ENCODE assay signal across 2 cellular contexts in the genomic region with DNA sequence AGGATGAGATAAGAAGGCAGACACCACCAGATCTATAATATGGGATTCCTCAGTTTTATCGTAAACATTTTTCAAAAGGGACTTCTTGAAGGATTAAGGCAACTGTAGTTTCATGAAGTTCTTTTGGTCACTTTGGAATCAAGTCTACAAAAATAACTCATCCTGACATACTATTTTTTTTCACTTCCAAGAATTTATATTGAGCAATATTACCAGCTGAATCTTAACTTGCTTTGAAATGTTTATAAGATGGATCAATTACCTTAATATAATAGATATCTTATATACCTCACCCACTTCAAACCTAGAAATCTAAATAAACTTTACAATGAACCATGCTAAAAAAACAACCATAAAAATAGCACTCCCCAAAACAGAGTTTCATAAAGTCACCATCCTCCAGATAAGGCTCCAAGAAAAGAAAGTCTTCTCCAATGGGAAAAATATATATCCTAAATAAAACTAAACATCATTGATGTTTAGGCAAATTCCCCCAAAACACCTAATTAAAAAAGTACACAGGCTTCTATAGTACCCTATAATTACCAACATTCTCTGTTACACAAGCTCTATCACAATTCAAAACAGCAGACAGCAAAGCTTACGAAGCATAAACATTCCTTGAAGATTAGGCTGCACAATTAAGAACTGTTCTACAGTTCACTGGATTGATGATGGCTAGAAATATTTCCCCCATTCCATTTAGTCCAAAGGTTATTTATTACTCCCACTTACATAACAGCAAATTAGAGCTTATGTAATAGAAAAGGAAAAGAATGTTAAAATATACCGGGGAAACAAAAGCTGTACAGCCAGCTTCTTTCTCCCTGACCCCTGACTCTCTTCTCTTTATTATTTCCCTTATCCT.
TF ChIP-seq lines count a peak whose summit lies in the region.

No MANE protein-coding gene starts in this region.

TF ChIP-seq in liver, 16 proteins besides CTCF, POLR2A, EP300 and RAD21:
- TF ChIP-seq SP1 (IDR thresholded peaks at IDR 0.05) (peak; percentile 16), NR2F2 (IDR thresholded peaks at IDR 0.05) (peak; percentile 44), EGR1 (IDR thresholded peaks at IDR 0.05; ENCODE audit: low read depth in 2 of 2) (no peak)
- TF ChIP-seq, protein P1, sequence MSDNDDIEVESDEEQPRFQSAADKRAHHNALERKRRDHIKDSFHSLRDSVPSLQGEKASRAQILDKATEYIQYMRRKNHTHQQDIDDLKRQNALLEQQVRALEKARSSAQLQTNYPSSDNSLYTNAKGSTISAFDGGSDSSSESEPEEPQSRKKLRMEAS (IDR thresholded peaks at IDR 0.05): no peak

TF ChIP-seq in HepG2, 621 proteins besides CTCF, POLR2A, EP300 and RAD21:
- no peak for TF ChIP-seq YY1 (IDR thresholded peaks at IDR 0.05; ENCODE audit: insufficient read depth, insufficient replicate concordance, low read depth, low read length)
- TF ChIP-seq NCOR1 (IDR thresholded peaks at IDR 0.05; ENCODE audit: borderline replicate concordance, low read length): no peak
- TF ChIP-seq ZSCAN22 (CRISPR knock-in tag; IDR thresholded peaks at IDR 0.05): no peak
- TF ChIP-seq, protein P2, sequence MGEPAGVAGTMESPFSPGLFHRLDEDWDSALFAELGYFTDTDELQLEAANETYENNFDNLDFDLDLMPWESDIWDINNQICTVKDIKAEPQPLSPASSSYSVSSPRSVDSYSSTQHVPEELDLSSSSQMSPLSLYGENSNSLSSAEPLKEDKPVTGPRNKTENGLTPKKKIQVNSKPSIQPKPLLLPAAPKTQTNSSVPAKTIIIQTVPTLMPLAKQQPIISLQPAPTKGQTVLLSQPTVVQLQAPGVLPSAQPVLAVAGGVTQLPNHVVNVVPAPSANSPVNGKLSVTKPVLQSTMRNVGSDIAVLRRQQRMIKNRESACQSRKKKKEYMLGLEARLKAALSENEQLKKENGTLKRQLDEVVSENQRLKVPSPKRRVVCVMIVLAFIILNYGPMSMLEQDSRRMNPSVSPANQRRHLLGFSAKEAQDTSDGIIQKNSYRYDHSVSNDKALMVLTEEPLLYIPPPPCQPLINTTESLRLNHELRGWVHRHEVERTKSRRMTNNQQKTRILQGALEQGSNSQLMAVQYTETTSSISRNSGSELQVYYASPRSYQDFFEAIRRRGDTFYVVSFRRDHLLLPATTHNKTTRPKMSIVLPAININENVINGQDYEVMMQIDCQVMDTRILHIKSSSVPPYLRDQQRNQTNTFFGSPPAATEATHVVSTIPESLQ (CRISPR knock-in tag; conservative IDR thresholded peaks at IDR 0.05): no peak
- TF ChIP-seq, protein P3, sequence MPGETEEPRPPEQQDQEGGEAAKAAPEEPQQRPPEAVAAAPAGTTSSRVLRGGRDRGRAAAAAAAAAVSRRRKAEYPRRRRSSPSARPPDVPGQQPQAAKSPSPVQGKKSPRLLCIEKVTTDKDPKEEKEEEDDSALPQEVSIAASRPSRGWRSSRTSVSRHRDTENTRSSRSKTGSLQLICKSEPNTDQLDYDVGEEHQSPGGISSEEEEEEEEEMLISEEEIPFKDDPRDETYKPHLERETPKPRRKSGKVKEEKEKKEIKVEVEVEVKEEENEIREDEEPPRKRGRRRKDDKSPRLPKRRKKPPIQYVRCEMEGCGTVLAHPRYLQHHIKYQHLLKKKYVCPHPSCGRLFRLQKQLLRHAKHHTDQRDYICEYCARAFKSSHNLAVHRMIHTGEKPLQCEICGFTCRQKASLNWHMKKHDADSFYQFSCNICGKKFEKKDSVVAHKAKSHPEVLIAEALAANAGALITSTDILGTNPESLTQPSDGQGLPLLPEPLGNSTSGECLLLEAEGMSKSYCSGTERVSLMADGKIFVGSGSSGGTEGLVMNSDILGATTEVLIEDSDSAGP (CRISPR knock-in tag; IDR thresholded peaks at IDR 0.05; ENCODE audit: borderline replicate concordance): no peak
- no peak for TF ChIP-seq MBD4 (IDR thresholded peaks at IDR 0.05; ENCODE audit: borderline replicate concordance, low read length)
- no peak for TF ChIP-seq PCBP1 (IDR thresholded peaks at IDR 0.05; ENCODE audit: borderline replicate concordance, low read depth, low read length)
- TF ChIP-seq, protein P4, sequence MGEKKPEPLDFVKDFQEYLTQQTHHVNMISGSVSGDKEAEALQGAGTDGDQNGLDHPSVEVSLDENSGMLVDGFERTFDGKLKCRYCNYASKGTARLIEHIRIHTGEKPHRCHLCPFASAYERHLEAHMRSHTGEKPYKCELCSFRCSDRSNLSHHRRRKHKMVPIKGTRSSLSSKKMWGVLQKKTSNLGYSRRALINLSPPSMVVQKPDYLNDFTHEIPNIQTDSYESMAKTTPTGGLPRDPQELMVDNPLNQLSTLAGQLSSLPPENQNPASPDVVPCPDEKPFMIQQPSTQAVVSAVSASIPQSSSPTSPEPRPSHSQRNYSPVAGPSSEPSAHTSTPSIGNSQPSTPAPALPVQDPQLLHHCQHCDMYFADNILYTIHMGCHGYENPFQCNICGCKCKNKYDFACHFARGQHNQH (CRISPR knock-in tag; IDR thresholded peaks at IDR 0.05): no peak
- TF ChIP-seq STAT5B (CRISPR knock-in tag; IDR thresholded peaks at IDR 0.05): no peak
